Comparison of ENCODE assay signal across 8 cellular contexts in the genomic region with DNA sequence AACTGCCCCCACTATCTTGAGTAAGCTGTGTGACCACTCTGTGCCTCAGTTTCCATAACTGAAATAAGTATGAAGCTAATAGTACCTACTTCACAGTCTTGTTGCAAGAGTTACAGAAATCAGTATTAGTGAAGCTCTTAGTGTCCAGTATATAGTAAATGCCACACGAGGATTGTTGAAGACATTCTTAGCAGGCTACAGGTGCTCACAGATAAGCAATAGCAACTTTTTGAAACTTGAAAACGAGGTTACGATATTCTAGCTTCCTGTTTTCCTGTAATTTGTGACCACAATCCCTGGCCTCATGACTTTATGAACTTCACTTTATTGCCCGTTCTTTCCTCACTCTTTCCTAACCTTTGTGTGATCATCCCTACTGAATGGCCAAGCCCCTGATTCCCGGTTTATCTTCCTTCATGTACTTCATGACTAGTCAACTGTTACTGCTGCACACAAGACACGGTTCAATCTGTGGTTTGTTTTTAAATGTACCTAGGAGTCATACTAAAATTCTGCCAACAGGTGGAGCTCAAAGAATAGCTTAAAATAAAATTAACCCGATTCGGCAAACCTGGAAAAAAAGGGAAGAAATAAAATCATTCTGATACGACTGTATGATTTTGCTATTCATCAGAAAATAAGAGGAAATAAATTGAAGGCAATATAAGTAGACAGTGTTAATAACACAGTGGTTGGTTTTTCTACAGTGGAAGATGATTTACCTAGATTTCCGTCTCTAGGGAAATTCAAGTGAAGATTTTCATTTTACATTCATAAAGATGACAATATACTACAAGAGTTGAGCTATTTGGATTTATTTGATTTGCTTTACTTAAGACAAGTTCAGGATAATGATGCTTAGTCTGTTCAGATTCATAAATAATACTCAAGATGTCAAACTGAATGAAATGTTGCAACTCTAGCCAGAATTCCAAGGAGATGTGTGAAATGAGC. TPM values are rescaled to one million over a fixed set of nuclear protein-coding genes. Genes with fewer than 3 reads are reported as not detected.
DNase-seq lines count a peak whose midpoint lies in the region; ATAC-seq and TF ChIP-seq lines count a peak whose summit lies in the region.

No MANE protein-coding gene starts in this region.

- TF ChIP-seq CTCF in MCF 10A (IDR thresholded peaks at IDR 0.05; ENCODE audit: unreplicated experiment) (peak; percentile 59), left lung (IDR thresholded peaks at IDR 0.05) (peak; percentile 46 to 61), vagina (IDR thresholded peaks at IDR 0.05) (peak; percentile 11 to 58 (median 32))

- no peaks in the 10 kb centered on the region for H3K36me3 Mint-ChIP-seq in MCF 10A (ENCODE audit: insufficient read depth, unreplicated experiment)

- CTCF ChIA-PET in MCF 10A (lab: Yijun Ruan, JAX) = interaction anchor here (0.5 to 8.3 kb wide), 69 partner anchors 12 to 849 kb away, joined by 3 to 604 read pairs (median 4); a partner anchor contains a TSS

- no peak for TF ChIP-seq POLR2A in vagina (IDR thresholded peaks at IDR 0.05)

- H3K27ac Mint-ChIP-seq in stimulated activated naive CD8-positive, alpha-beta T cell treated with anti-CD3 and anti-CD28 coated beads, Interleukin-15, amount 100 ng/mL, for 72 hours = no peak overlapping the region
- no peak overlapping the region for H3K27ac Mint-ChIP-seq in MCF 10A (ENCODE audit: low read depth, unreplicated experiment)

- H3K27me3 ChIP-seq in left lung = no peaks in the 10 kb centered on the region
- H3K27me3 ChIP-seq in vagina = no peaks in the 10 kb centered on the region

- H3K27ac ChIP-seq in left lung = no peak overlapping the region
- no peak overlapping the region for H3K27ac ChIP-seq in vagina

- ATAC-seq in stimulated activated naive CD8-positive, alpha-beta T cell treated with anti-CD3 and anti-CD28 coated beads, Interleukin-15, amount 100 ng/mL, for 72 hours = peak; percentile 71
- no peak for ATAC-seq in stimulated activated naive CD8-positive, alpha-beta T cell treated with anti-CD3 and anti-CD28 coated beads, Interleukin-15, Interleukin-2, amounts not matched to agents 100 U/mL and 50 U/mL, for 24 hours
- peak; percentile 45 for ATAC-seq in HG03175 (IDR thresholded peaks at IDR 0.05; ENCODE audit: unreplicated experiment)
- ATAC-seq in left lung = peak; percentile 85
- ATAC-seq in HG03521 (IDR thresholded peaks at IDR 0.05; ENCODE audit: unreplicated experiment) = no peak

- H3K9me3 ChIP-seq in left lung = no peaks in the 10 kb centered on the region
- no peaks in the 10 kb centered on the region for H3K9me3 ChIP-seq in vagina

- H3K4me3 ChIP-seq in left lung (no peak overlapping the region), vagina (no peak overlapping the region)

- DNase-seq in stimulated activated naive CD8-positive, alpha-beta T cell treated with anti-CD3 and anti-CD28 coated beads, Interleukin-15, amount 100 ng/mL, for 72 hours = no peak
- DNase-seq in stimulated activated naive CD8-positive, alpha-beta T cell treated with anti-CD3 and anti-CD28 coated beads, Interleukin-15, Interleukin-2, amounts not matched to agents 100 U/mL and 50 U/mL, for 24 hours = no peak
- DNase-seq in NCI-H82 treated with DMSO at 0.1 percent for 48 hours (lab: John Stamatoyannopoulos, UW; ENCODE audit: unreplicated experiment) (peak; percentile 20), MCF 10A (ENCODE audit: unreplicated experiment) (peak; percentile 64), left lung (no peak), vagina (ENCODE audit: extremely low spot score in 2 of 2) (no peak)

- H3K4me1 ChIP-seq in left lung (peaks cover 0 to 38% of the 10 kb centered on the region in 2 donors), vagina (no peaks in the 10 kb centered on the region)

- H3K4me3 Mint-ChIP-seq in stimulated activated naive CD8-positive, alpha-beta T cell treated with anti-CD3 and anti-CD28 coated beads, Interleukin-15, amount 100 ng/mL, for 72 hours = no peak overlapping the region
- no peak overlapping the region for H3K4me3 Mint-ChIP-seq in MCF 10A (ENCODE audit: unreplicated experiment)

- peaks cover 21% of the 10 kb centered on the region for H3K4me1 Mint-ChIP-seq in stimulated activated naive CD8-positive, alpha-beta T cell treated with anti-CD3 and anti-CD28 coated beads, Interleukin-15, amount 100 ng/mL, for 72 hours
- peaks cover 10% of the 10 kb centered on the region for H3K4me1 Mint-ChIP-seq in MCF 10A (ENCODE audit: insufficient read depth, unreplicated experiment)

- no TSS peak for BruUV-seq in MCF 10A (replicated peaks; lab: Mats Ljungman, UMichigan)

- POLR2A ChIA-PET in MCF 10A (lab: Yijun Ruan, JAX) = interaction anchor here (0.5 to 2.3 kb wide), 10 partner anchors 10 to 451 kb away, joined by 3 to 19 read pairs (median 4); a partner anchor contains a TSS

- intact Hi-C loops in MCF 10A (cut with micrococcal nuclease) (loop anchor here (1.0 kb wide), 3 partner anchors 103 to 469 kb away; no protein-coding TSS in a partner anchor), left lung (cut with DNase I) (loop anchor here in 1 of 2 donors (10.0 kb wide), 1 partner anchor 103 kb away; a partner anchor contains a TSS), vagina (cut with DNase I) (no loop called here)

- no peaks in the 10 kb centered on the region for H3K9me3 Mint-ChIP-seq in stimulated activated naive CD8-positive, alpha-beta T cell treated with anti-CD3 and anti-CD28 coated beads, Interleukin-15, amount 100 ng/mL, for 72 hours
- no peaks in the 10 kb centered on the region for H3K9me3 Mint-ChIP-seq in MCF 10A (ENCODE audit: unreplicated experiment)

- H3K27me3 Mint-ChIP-seq in stimulated activated naive CD8-positive, alpha-beta T cell treated with anti-CD3 and anti-CD28 coated beads, Interleukin-15, amount 100 ng/mL, for 72 hours = no peaks in the 10 kb centered on the region
- no peaks in the 10 kb centered on the region for H3K27me3 Mint-ChIP-seq in MCF 10A (ENCODE audit: insufficient read depth, unreplicated experiment)

- H3K36me3 ChIP-seq in left lung (no peaks in the 10 kb centered on the region), vagina (no peaks in the 10 kb centered on the region)

RNA-seq across cellular contexts. Expression of a gene that starts 38.1 kb away (rescaled TPM):
- total RNA-seq in MCF 10A (2022) (32.3 and 36.9 TPM in 2 replicates), left lung (100 to 1,000 TPM; 118 to 144 TPM), vagina (35.6 TPM)

Comparison
In these comparisons a context has a peak if more than half of its experiments do, and no peak if none do; other contexts are left out.
1. ATAC-seq: peak in stimulated activated naive CD8-positive, alpha-beta T cell treated with anti-CD3 and anti-CD28 coated beads, Interleukin-15, amount 100 ng/mL, for 72 hours (single experiment), HG03175 (single experiment) and left lung (single experiment); none in stimulated activated naive CD8-positive, alpha-beta T cell treated with anti-CD3 and anti-CD28 coated beads, Interleukin-15, Interleukin-2, amounts not matched to agents 100 U/mL and 50 U/mL, for 24 hours (single experiment) and HG03521 (single experiment).
2. DNase-seq: peak in NCI-H82 treated with DMSO at 0.1 percent for 48 hours (single experiment) and MCF 10A (single experiment); none in stimulated activated naive CD8-positive, alpha-beta T cell treated with anti-CD3 and anti-CD28 coated beads, Interleukin-15, amount 100 ng/mL, for 72 hours (0 of 2), stimulated activated naive CD8-positive, alpha-beta T cell treated with anti-CD3 and anti-CD28 coated beads, Interleukin-15, Interleukin-2, amounts not matched to agents 100 U/mL and 50 U/mL, for 24 hours (single experiment), left lung (0 of 2) and vagina (0 of 2).
3. Peak in every context shown above with its lines, with median percentiles within 50 percentile points of each other: CTCF ChIP-seq.